10 cellular contexts compared by ENCODE assay signal in genomic region chr7:76509931-76510877, GRCh38. TPM values are rescaled to one million over a fixed set of nuclear protein-coding genes. Genes with fewer than 3 reads are reported as not detected.
DNase-seq lines count a peak whose midpoint lies in the region; ATAC-seq, FAIRE-seq and TF ChIP-seq lines count a peak whose summit lies in the region.
"Had no signal": no experiment of that assay in that cellular context is flagged by ENCODE, and none has a peak within 500 bp of the region (broad histone marks: within the 10 kb centered on the region; RNA-seq: fewer than 3 reads in every experiment).

Gene UPK3B (plus strand): TSS chr7:76510552. CDS start chr7:76510653, 101 bp downstream.

- no peak for ATAC-seq in HG02571 (IDR thresholded peaks at IDR 0.05; ENCODE audit: unreplicated experiment)

- no peak for TF ChIP-seq POLR2A in GM12891 (IDR thresholded peaks at IDR 0.05; ENCODE audit: low read depth, low read length)

- no peak for FAIRE-seq in GM12891 (lab: Jason Lieb, UNC)
- FAIRE-seq: islet of Langerhans had no signal

- peak; percentile 17 for TF ChIP-seq CTCF in epithelial cell of esophagus (IDR thresholded peaks at IDR 0.05; ENCODE audit: insufficient read depth, low read depth, low read length, missing control alignments)

- no peak within 1 kb of the TSS for H3K4me3 ChIP-seq in epithelial cell of esophagus (ENCODE audit: low read length)

- DNase-seq in SIG-M5 treated with dmso at 0.1 percent for 504 hours (lab: John Stamatoyannopoulos, UW; ENCODE audit: unreplicated experiment) = peak; percentile 37
- no peak for DNase-seq in SIG-M5 (lab: John Stamatoyannopoulos, UW)
- DNase-seq in LHCN-M2 (ENCODE audit: low read depth) = peak; percentile 26
- DNase-seq in epithelial cell of esophagus (ENCODE audit: low read depth) = peak; percentile 58
- DNase-seq in renal cortical epithelial cell (ENCODE audit: low read depth) = peak; percentile 9
- DNase-seq in NCI-H748 treated with DMSO at 0.1 percent for 48 hours (lab: John Stamatoyannopoulos, UW) = no peak
- no peak for DNase-seq in GM12891 (ENCODE audit: insufficient read length, low spot score)
- DNase-seq: NCI-H510A treated with DMSO at 0.1 percent for 48 hours had no signal

TF ChIP-seq in GM12891, 5 proteins besides CTCF, POLR2A, EP300 and RAD21:
- TF ChIP-seq POU2F2 (IDR thresholded peaks at IDR 0.05; ENCODE audit: low read depth, low read length) (no peak), SPI1 (IDR thresholded peaks at IDR 0.05; ENCODE audit: low read depth, low read length) (no peak), POLR2AphosphoS5 (IDR thresholded peaks at IDR 0.05; ENCODE audit: low read depth, low read length) (no peak), TAF1 (IDR thresholded peaks at IDR 0.05; ENCODE audit: low read depth, low read length) (no peak), PAX5 (IDR thresholded peaks at IDR 0.05; ENCODE audit: insufficient read depth, low read length, severe bottlenecking) (no peak)
TF ChIP-seq in GM12891: peak in this region for 0.

RNA-seq across cellular contexts. Expression of gene UPK3B, which starts in this region (rescaled TPM):
- total RNA-seq in LHCN-M2 (2014; rRNA removed) (0.46 TPM in 1 of 2 replicates, not detected in the other), renal cortical epithelial cell (0.15 TPM in 1 of 2 replicates, not detected in the other)
- polyA plus RNA-seq in LHCN-M2 (2012) = not detected
- not detected for polyA plus RNA-seq in GM12891 (2012; ENCODE audit: low read depth, missing spikeins)

Comparison
In these comparisons a context has a peak if more than half of its experiments do, and no peak if none do; other contexts are left out.
1. DNase-seq: peak in SIG-M5 treated with dmso at 0.1 percent for 504 hours (single experiment) and epithelial cell of esophagus (single experiment); none in SIG-M5 (single experiment), NCI-H748 treated with DMSO at 0.1 percent for 48 hours (single experiment) and GM12891 (single experiment).
2. Peak in DNase-seq in LHCN-M2; RNA of the gene not detected or under 1 TPM.
3. Peak in DNase-seq in renal cortical epithelial cell; RNA of the gene not detected or under 1 TPM.